24 cellular contexts compared by ENCODE assay signal in genomic region chr3:42892169-42892568, GRCh38. TPM values are rescaled to one million over a fixed set of nuclear protein-coding genes. Genes with fewer than 3 reads are reported as not detected.
"Had no signal": no experiment of that assay in that cellular context is flagged by ENCODE, and none has a peak within 500 bp of the region (broad histone marks: within the 10 kb centered on the region; RNA-seq: fewer than 3 reads in every experiment).

No MANE protein-coding gene starts in this region.

- H3K4me1 Mint-ChIP-seq: activated B cell treated with CpG ODN at 0.5 μM for 24 hours had no signal

- H3K36me3 ChIP-seq: lower lobe of right lung, sigmoid colon, thyroid gland had no signal

- H3K4me1 ChIP-seq: lower lobe of right lung, sigmoid colon, thyroid gland had no signal

- H3K9me3 Mint-ChIP-seq: activated B cell treated with CpG ODN at 0.5 μM for 24 hours; activated naive CD8-positive, alpha-beta T cell treated with anti-CD3 and anti-CD28 coated beads, Interleukin-2, amount 50 U/mL, for 24 hours; activated T-helper 2 cell treated with anti-CD3 and anti-CD28 coated beads, Interferon-gamma antibody, Interleukin-2, Interleukin-4, amounts not matched to agents 10 μg/mL and 5 μg/mL and 100 μg/mL, durations not matched to agents 14 hours and 24 hours and 36 hours; nephron progenitor cell; T-helper 2 cell treated with Interferon-gamma antibody and Interleukin-4, amounts not matched to agents 5 μg/mL and 100 μg/mL, for 36 hours had no signal

- H3K9me3 ChIP-seq: lower lobe of right lung, sigmoid colon, thyroid gland had no signal

- DNase-seq: activated B cell treated with CpG ODN at 0.5 μM for 24 hours; activated CD4-positive, alpha-beta memory T cell treated with anti-CD3 and anti-CD28 coated beads, Interleukin-2, amount 10 ng/mL, durations not matched to agents 7 days and 5 days; activated CD4-positive, alpha-beta T cell treated with anti-CD3 and anti-CD28 coated beads for 48 hours; activated CD8-positive, alpha-beta memory T cell treated with anti-CD3 and anti-CD28 coated beads, Interleukin-2, amount 10 ng/mL, durations not matched to agents 7 days and 5 days; activated naive CD4-positive, alpha-beta T cell treated with Interleukin-2 at 50 U/mL for 16 hours; activated naive CD8-positive, alpha-beta T cell treated with anti-CD3 and anti-CD28 coated beads, Interleukin-2, amount 50 U/mL, for 24 hours; activated T-cell treated with anti-CD3 and anti-CD28 coated beads, Interleukin-2, amount 50 U/mL, for 1 hour; aorta; lower lobe of right lung; midbrain; nephron progenitor cell; nucleus accumbens; posterior cingulate gyrus; sigmoid colon; stimulated activated naive CD4-positive, alpha-beta T cell; thyroid gland had no signal

- ATAC-seq: activated CD8-positive, alpha-beta memory T cell treated with anti-CD3 and anti-CD28 coated beads, Interleukin-2, amount 10 ng/mL, durations not matched to agents 7 days and 5 days; activated naive CD8-positive, alpha-beta T cell treated with anti-CD3 and anti-CD28 coated beads, Interleukin-2, amount 50 U/mL, for 24 hours; esophagus mucosa; lower lobe of right lung had no signal

- H3K27me3 ChIP-seq: sigmoid colon, thyroid gland had no signal

- H3K4me3 ChIP-seq: coronary artery, lower lobe of right lung, sigmoid colon, thyroid gland had no signal

- H3K27ac Mint-ChIP-seq: activated B cell treated with CpG ODN at 0.5 μM for 24 hours; activated CD4-positive, alpha-beta memory T cell treated with anti-CD3 and anti-CD28 coated beads, Interleukin-2, amount 10 ng/mL, durations not matched to agents 7 days and 5 days; activated CD8-positive, alpha-beta memory T cell treated with anti-CD3 and anti-CD28 coated beads, Interleukin-2, amount 10 ng/mL, durations not matched to agents 7 days and 5 days; activated naive CD8-positive, alpha-beta T cell treated with anti-CD3 and anti-CD28 coated beads, Interleukin-2, amount 50 U/mL, for 24 hours; activated T-helper 2 cell treated with anti-CD3 and anti-CD28 coated beads, Interferon-gamma antibody, Interleukin-2, Interleukin-4, amounts not matched to agents 10 μg/mL and 5 μg/mL and 100 μg/mL, durations not matched to agents 14 hours and 24 hours and 36 hours; nephron progenitor cell; T-helper 2 cell treated with Interferon-gamma antibody and Interleukin-4, amounts not matched to agents 5 μg/mL and 100 μg/mL, for 36 hours had no signal

- H3K4me3 Mint-ChIP-seq: activated B cell treated with CpG ODN at 0.5 μM for 24 hours; activated CD4-positive, alpha-beta memory T cell treated with anti-CD3 and anti-CD28 coated beads, Interleukin-2, amount 10 ng/mL, durations not matched to agents 7 days and 5 days; activated CD8-positive, alpha-beta memory T cell treated with anti-CD3 and anti-CD28 coated beads, Interleukin-2, amount 10 ng/mL, durations not matched to agents 7 days and 5 days; activated naive CD8-positive, alpha-beta T cell treated with anti-CD3 and anti-CD28 coated beads, Interleukin-2, amount 50 U/mL, for 24 hours; nephron progenitor cell; T-helper 2 cell treated with Interferon-gamma antibody and Interleukin-4, amounts not matched to agents 5 μg/mL and 100 μg/mL, for 36 hours had no signal

- H3K27ac ChIP-seq: coronary artery, lower lobe of right lung, sigmoid colon, thyroid gland had no signal

RNA-seq across cellular contexts. Expression of gene CYP8B1, which starts 16.5 kb away (rescaled TPM):
- total RNA-seq: activated B cell treated with CpG ODN at 0.5 μM for 24 hours; activated CD4-positive, alpha-beta memory T cell treated with anti-CD3 and anti-CD28 coated beads, Interleukin-2, amount 10 ng/mL, durations not matched to agents 7 days and 5 days; activated CD8-positive, alpha-beta memory T cell treated with anti-CD3 and anti-CD28 coated beads, Interleukin-2, amount 10 ng/mL, durations not matched to agents 7 days and 5 days; activated T-helper 2 cell treated with anti-CD3 and anti-CD28 coated beads, Interferon-gamma antibody, Interleukin-2, Interleukin-4, amounts not matched to agents 10 μg/mL and 5 μg/mL and 100 μg/mL, durations not matched to agents 14 hours and 24 hours and 36 hours; aorta; esophagus mucosa; fibroblast of villous mesenchyme; glomerular endothelial cell; lower lobe of right lung; sigmoid colon; subcutaneous adipose tissue; thyroid gland; urinary bladder had no signal
